ENCODE assay signal across 8 cellular contexts in genomic region chr4:163167333-163167626, GRCh38. TPM values are rescaled to one million over a fixed set of nuclear protein-coding genes. Genes with fewer than 3 reads are reported as not detected.
DNase-seq lines count a peak whose midpoint lies in the region; ATAC-seq and TF ChIP-seq lines count a peak whose summit lies in the region.

No MANE protein-coding gene starts in this region.

- H3K36me3 Mint-ChIP-seq in T-cell: peaks cover 15% of the 10 kb centered on the region

- CTCF ChIA-PET in T-cell (lab: Charles Lee): no interaction called here

- H3K27ac Mint-ChIP-seq in T-cell: peak overlapping the region; percentile 93 to 96

- H3K9me3 Mint-ChIP-seq in T-cell: no peaks in the 10 kb centered on the region

- H3K4me1 Mint-ChIP-seq in T-cell: peaks cover 43 to 47% (median 45%) of the 10 kb centered on the region in 3 donors

- peak in 1 of 4 experiments; percentile 4 for ATAC-seq in T-cell (replicated peaks in 1 of 4)
- no peak for ATAC-seq in HG03439 (IDR thresholded peaks at IDR 0.05; ENCODE audit: unreplicated experiment)
- ATAC-seq in GM21723 (IDR thresholded peaks at IDR 0.05; ENCODE audit: unreplicated experiment): no peak

- H3K27me3 Mint-ChIP-seq in T-cell: no peaks in the 10 kb centered on the region

- H3K4me3 Mint-ChIP-seq in T-cell: peak overlapping the region; percentile 84 to 95 (median 92)

- peak in 3 of 34 experiments; percentile 3 to 11 (median 4) for DNase-seq in T-cell
- DNase-seq in fibroblast of the aortic adventitia (ENCODE audit: low read depth): peak; percentile 55
- no peak for DNase-seq in retinal pigment epithelial cell (ENCODE audit: low read depth)
- no peak for DNase-seq in SW 1271 (lab: John Stamatoyannopoulos, UW)
- no peak for DNase-seq in NCI-H2081 treated with DMSO at 0.1 percent for 48 hours (lab: John Stamatoyannopoulos, UW)

- no peak for TF ChIP-seq CTCF in GM12875 (IDR thresholded peaks at IDR 0.05; ENCODE audit: borderline replicate concordance, insufficient read depth, low read depth, low read length)
- no peak for TF ChIP-seq CTCF in fibroblast of the aortic adventitia (IDR thresholded peaks at IDR 0.05; ENCODE audit: insufficient read depth, low read length)
- no peak for TF ChIP-seq CTCF in retinal pigment epithelial cell (conservative IDR thresholded peaks at IDR 0.05; ENCODE audit: low read depth, low read length)

- peak overlapping the region; percentile 89 for H3K4me3 ChIP-seq in GM12875 (ENCODE audit: low read depth, low read length)
- H3K4me3 ChIP-seq in fibroblast of the aortic adventitia (ENCODE audit: low read depth, low read length): peak overlapping the region; percentile 92
- peak overlapping the region; percentile 84 for H3K4me3 ChIP-seq in retinal pigment epithelial cell (ENCODE audit: low read length)

- POLR2A ChIA-PET in T-cell (lab: Charles Lee): no interaction called here

RNA-seq across cellular contexts. Expression of gene NAF1, which starts 0.6 kb away (rescaled TPM):
- total RNA-seq in T-cell (10 to 100 TPM; 17.6 to 47.2 (median 21.2) TPM), fibroblast of the aortic adventitia (ENCODE audit: low replicate concordance) (8.7 and 15.8 TPM in 2 replicates)
